Comparison of ENCODE assay signal across 16 cellular contexts in the genomic region with DNA sequence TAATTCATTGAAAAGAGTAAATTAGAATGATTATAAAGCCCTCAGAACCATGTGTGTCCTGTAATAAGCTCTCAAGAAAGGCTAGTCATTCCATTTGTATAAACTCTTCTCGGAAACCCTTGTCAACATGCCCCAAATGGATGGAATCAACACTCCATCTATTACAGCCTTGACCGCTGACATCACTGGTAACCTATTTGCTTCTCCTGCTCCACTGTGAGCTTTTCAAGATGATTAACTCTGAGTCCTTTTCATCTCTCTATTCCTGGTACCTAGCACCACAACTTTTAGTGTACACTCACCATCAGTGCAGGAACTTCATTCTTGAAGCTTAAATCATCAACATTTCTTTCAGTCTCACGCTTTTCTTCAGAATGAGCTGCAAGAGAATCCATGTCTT.
"Had no signal": no experiment of that assay in that cellular context is flagged by ENCODE, and none has a peak within 500 bp of the region (broad histone marks: within the 10 kb centered on the region; RNA-seq: fewer than 3 reads in every experiment).

No MANE protein-coding gene starts in this region.

- ATAC-seq: gastroesophageal sphincter, heart left ventricle, WTC11 had no signal

- FAIRE-seq: colon, kidney, TTC549 had no signal

- H3K4me3 ChIP-seq: dorsolateral prefrontal cortex, gastroesophageal sphincter, heart left ventricle, left ventricle myocardium inferior, thyroid gland had no signal

- DNase-seq: activated CD4-positive, alpha-beta memory T cell treated with anti-CD3 and anti-CD28 coated beads for 36 hours; activated CD4-positive, alpha-beta T cell treated with anti-CD3 and anti-CD28 coated beads for 4 hours; amygdala; central memory CD4-positive, alpha-beta T cell; dorsolateral prefrontal cortex; heart left ventricle; kidney; left ventricle myocardium inferior; stimulated activated CD4-positive, alpha-beta T cell treated with anti-CD3 and anti-CD28 coated beads, Interleukin-12 subunit alpha, Interleukin-12 subunit beta, amount 100 ng/mL, for 4 hours; stimulated activated CD4-positive, alpha-beta T cell treated with anti-CD3 and anti-CD28 coated beads, Interleukin-1b, Interleukin-23, amount 100 ng/mL, for 48 hours; stimulated activated naive CD4-positive, alpha-beta T cell treated with Interleukin-2 at 50 U/mL for 16 hours; thyroid gland had no signal
